20 cellular contexts compared by ENCODE assay signal in genomic region chr15:33742807-33743206, GRCh38.
DNase-seq lines count a peak whose midpoint lies in the region; ATAC-seq and TF ChIP-seq lines count a peak whose summit lies in the region.
"Had no signal": no experiment of that assay in that cellular context is flagged by ENCODE, and none has a peak within 500 bp of the region (broad histone marks: within the 10 kb centered on the region; RNA-seq: fewer than 3 reads in every experiment).

No MANE protein-coding gene starts in this region.

- intact Hi-C loops in left lung (cut with DNase I) = no loop called here
- intact Hi-C loops in CD14-positive monocyte (cut with micrococcal nuclease) = no loop called here

- H3K27ac ChIP-seq in GM23248 (no peak overlapping the region), left lung (no peak overlapping the region)
- H3K27ac ChIP-seq: thoracic aorta had no signal

- no peak for TF ChIP-seq CTCF in AG09309 (IDR thresholded peaks at IDR 0.05; ENCODE audit: control insufficient read depth, insufficient read depth, low read depth, low read length, missing control alignments)
- no peak for TF ChIP-seq CTCF in astrocyte of the spinal cord (IDR thresholded peaks at IDR 0.05; ENCODE audit: low read depth, low read length)
- no peak for TF ChIP-seq CTCF in left lung (IDR thresholded peaks at IDR 0.05)
- TF ChIP-seq CTCF in CD14-positive monocyte (IDR thresholded peaks at IDR 0.05) = no peak

- H4K20me1 ChIP-seq in GM23248 (ENCODE audit: insufficient read depth) = no peaks in the 10 kb centered on the region

- no peaks in the 10 kb centered on the region for H3K4me1 ChIP-seq in GM23248 (ENCODE audit: insufficient read depth)
- no peaks in the 10 kb centered on the region for H3K4me1 ChIP-seq in left lung

- H3F3A ChIP-seq in GM23248 (ENCODE audit: insufficient read depth) = no peaks in the 10 kb centered on the region

- 2 to 6% methylated on average over 2 of the region's 2 CpGs for WGBS in GM23248 (ENCODE audit: low coverage in 1 of 2, low lambda C conversion rate in 2 of 2, missing lambda C conversion rate in 2 of 2), 2 experiments

- DNase-seq in AG09309 (ENCODE audit: low read depth) (peak; percentile 55), GM23248 (peak; percentile 56), astrocyte of the spinal cord (ENCODE audit: low read depth, low spot score) (peak; percentile 14), left lung (no peak), NCI-H128 (lab: John Stamatoyannopoulos, UW; ENCODE audit: unreplicated experiment) (no peak), CD14-positive monocyte (ENCODE audit: low spot score) (no peak), T1000 (lab: John Stamatoyannopoulos, UW) (no peak), midbrain (lab: John Stamatoyannopoulos, UW) (no peak)
- DNase-seq: activated T-cell treated with anti-CD3 and anti-CD28 coated beads, Interleukin-2, amount 50 U/mL, for 72 hours; CD8-positive, alpha-beta memory T cell; dermis blood vessel endothelial cell; DND-41; Kasumi-1; left colon; NCI-H1417; right cardiac atrium; T-helper 9 cell had no signal

- no peak overlapping the region for H2AFZ ChIP-seq in GM23248

- H3K4me3 ChIP-seq in AG09309 (ENCODE audit: control insufficient read depth, low read depth, low read length) (no peak overlapping the region), GM23248 (no peak overlapping the region), astrocyte of the spinal cord (ENCODE audit: low read depth, low read length) (no peak overlapping the region), left lung (no peak overlapping the region)
- H3K4me3 ChIP-seq: thoracic aorta had no signal

- H3K36me3 ChIP-seq in GM23248 (ENCODE audit: low read depth) (no peaks in the 10 kb centered on the region), left lung (no peaks in the 10 kb centered on the region)

- H3K9me2 ChIP-seq in GM23248 (ENCODE audit: insufficient read depth) = no peaks in the 10 kb centered on the region

- H3K4me1 Mint-ChIP-seq in CD14-positive monocyte = peaks cover 5% of the 10 kb centered on the region

- no peaks in the 10 kb centered on the region for H3K36me3 Mint-ChIP-seq in CD14-positive monocyte
- H3K36me3 Mint-ChIP-seq: activated naive CD4-positive, alpha-beta T cell treated with anti-CD3 and anti-CD28 coated beads, Interleukin-2, amount 50 U/mL, for 24 hours; CD8-positive, alpha-beta memory T cell; stimulated activated effector memory CD8-positive, alpha-beta T cell treated with anti-CD3 and anti-CD28 coated beads, Interleukin-12 subunit alpha, Interleukin-12 subunit beta, amount 100 ng/mL, for 72 hours had no signal

- H3K27me3 Mint-ChIP-seq in CD14-positive monocyte (ENCODE audit: low read depth in 3 of 3) = peaks cover 0 to 2% (median 2%) of the 10 kb centered on the region in 3 donors

- H3K27ac Mint-ChIP-seq in CD14-positive monocyte = no peak overlapping the region
- H3K27ac Mint-ChIP-seq: activated naive CD4-positive, alpha-beta T cell treated with anti-CD3 and anti-CD28 coated beads, Interleukin-2, amount 50 U/mL, for 24 hours; activated T-cell treated with anti-CD3 and anti-CD28 coated beads, Interleukin-2, amount 50 U/mL, for 72 hours; CD8-positive, alpha-beta memory T cell; stimulated activated effector memory CD8-positive, alpha-beta T cell treated with anti-CD3 and anti-CD28 coated beads, Interleukin-12 subunit alpha, Interleukin-12 subunit beta, amount 100 ng/mL, for 72 hours had no signal

- H3K79me2 ChIP-seq in GM23248 (ENCODE audit: insufficient read depth) = no peaks in the 10 kb centered on the region

- H3K9me3 Mint-ChIP-seq in CD14-positive monocyte = peaks cover 0 to 1% (median 0%) of the 10 kb centered on the region in 7 donors
- H3K9me3 Mint-ChIP-seq: activated naive CD4-positive, alpha-beta T cell treated with anti-CD3 and anti-CD28 coated beads, Interleukin-2, amount 50 U/mL, for 24 hours; activated T-cell treated with anti-CD3 and anti-CD28 coated beads, Interleukin-2, amount 50 U/mL, for 72 hours; CD8-positive, alpha-beta memory T cell; stimulated activated effector memory CD8-positive, alpha-beta T cell treated with anti-CD3 and anti-CD28 coated beads, Interleukin-12 subunit alpha, Interleukin-12 subunit beta, amount 100 ng/mL, for 72 hours had no signal

- ATAC-seq in left lung = peak; percentile 68
- ATAC-seq: activated T-cell treated with anti-CD3 and anti-CD28 coated beads, Interleukin-2, amount 50 U/mL, for 72 hours; left colon; right cardiac atrium; stimulated activated effector memory CD8-positive, alpha-beta T cell treated with anti-CD3 and anti-CD28 coated beads, Interleukin-12 subunit alpha, Interleukin-12 subunit beta, amount 100 ng/mL, for 72 hours had no signal

- H3K9ac ChIP-seq in GM23248 = no peak overlapping the region

- no peak overlapping the region for H3K4me2 ChIP-seq in GM23248 (ENCODE audit: unreplicated experiment)

- in situ Hi-C loops in GM23248 (cut with MboI) = no loop called here
- in situ Hi-C loops in astrocyte of the spinal cord (cut with HindIII; ENCODE audit: low sequenced_read_pairs) = no loop called here

- peaks cover 27% of the 10 kb centered on the region for H3K27me3 ChIP-seq in GM23248 (replicated peaks; ENCODE audit: insufficient read depth)
- no peaks in the 10 kb centered on the region for H3K27me3 ChIP-seq in left lung

- H3K4me3 Mint-ChIP-seq in CD14-positive monocyte = no peak overlapping the region
- H3K4me3 Mint-ChIP-seq: activated naive CD4-positive, alpha-beta T cell treated with anti-CD3 and anti-CD28 coated beads, Interleukin-2, amount 50 U/mL, for 24 hours; activated T-cell treated with anti-CD3 and anti-CD28 coated beads, Interleukin-2, amount 50 U/mL, for 72 hours; CD8-positive, alpha-beta memory T cell; stimulated activated effector memory CD8-positive, alpha-beta T cell treated with anti-CD3 and anti-CD28 coated beads, Interleukin-12 subunit alpha, Interleukin-12 subunit beta, amount 100 ng/mL, for 72 hours had no signal

- H3K9me3 ChIP-seq in GM23248 (ENCODE audit: low read depth) (no peaks in the 10 kb centered on the region), left lung (no peaks in the 10 kb centered on the region)
- H3K9me3 ChIP-seq: thoracic aorta had no signal

Comparison
In these comparisons a context has a peak if more than half of its experiments do, and no peak if none do; other contexts are left out.
1. DNase-seq: peak in AG09309 (single experiment), GM23248 (single experiment) and astrocyte of the spinal cord (single experiment); none in left lung (0 of 2), NCI-H128 (single experiment), CD14-positive monocyte (single experiment), T1000 (single experiment) and midbrain (single experiment).